ENCODE assay signal across 8 cellular contexts in genomic region chr6:85677243-85677956, GRCh38. TPM values are rescaled to one million over a fixed set of nuclear protein-coding genes. Genes with fewer than 3 reads are reported as not detected.
DNase-seq lines count a peak whose midpoint lies in the region; ATAC-seq and TF ChIP-seq lines count a peak whose summit lies in the region.

No MANE protein-coding gene starts in this region.

- H3K27ac Mint-ChIP-seq in activated CD4-positive, alpha-beta T cell treated with anti-CD3 and anti-CD28 coated beads, Interleukin-2, amount 10 ng/mL, durations not matched to agents 7 days and 5 days = peak overlapping the region; percentile 96
- peak overlapping the region; percentile 96 for H3K27ac Mint-ChIP-seq in osteocyte (ENCODE audit: unreplicated experiment)

- H3K36me3 Mint-ChIP-seq in activated CD4-positive, alpha-beta T cell treated with anti-CD3 and anti-CD28 coated beads, Interleukin-2, amount 10 ng/mL, durations not matched to agents 7 days and 5 days (ENCODE audit: low read depth) = peaks cover 68% of the 10 kb centered on the region
- peaks cover 43% of the 10 kb centered on the region for H3K36me3 Mint-ChIP-seq in osteocyte (ENCODE audit: unreplicated experiment)

- no peak for ATAC-seq in HG03520 (IDR thresholded peaks at IDR 0.05; ENCODE audit: unreplicated experiment)

- DNase-seq in activated CD4-positive, alpha-beta T cell treated with anti-CD3 and anti-CD28 coated beads, Interleukin-2, amount 10 ng/mL, durations not matched to agents 7 days and 5 days = no peak
- DNase-seq in activated CD4-positive, alpha-beta T cell treated with anti-CD3 and anti-CD28 coated beads for 48 hours = no peak
- DNase-seq in RWPE1 (ENCODE audit: low spot score) (no peak), esophagus squamous epithelium (lab: John Stamatoyannopoulos, UW) (no peak), osteocyte (ENCODE audit: extremely low spot score, unreplicated experiment) (no peak), NCI-H1930 (lab: John Stamatoyannopoulos, UW) (no peak)
- no peak for DNase-seq in activated CD8-positive, alpha-beta memory T cell treated with anti-CD3 and anti-CD28 coated beads, Interleukin-2, amount 50 U/mL, for 4 hours

- peak overlapping the region; percentile 98 for H3K4me3 Mint-ChIP-seq in activated CD4-positive, alpha-beta T cell treated with anti-CD3 and anti-CD28 coated beads, Interleukin-2, amount 10 ng/mL, durations not matched to agents 7 days and 5 days
- H3K4me3 Mint-ChIP-seq in osteocyte (ENCODE audit: unreplicated experiment) = peak overlapping the region; percentile 95

- H3K27me3 Mint-ChIP-seq in activated CD4-positive, alpha-beta T cell treated with anti-CD3 and anti-CD28 coated beads, Interleukin-2, amount 10 ng/mL, durations not matched to agents 7 days and 5 days = no peaks in the 10 kb centered on the region
- H3K27me3 Mint-ChIP-seq in osteocyte (ENCODE audit: unreplicated experiment) = no peaks in the 10 kb centered on the region

- CTCF ChIA-PET in activated CD4-positive, alpha-beta T cell treated with anti-CD3 and anti-CD28 coated beads, Interleukin-2, amount 10 ng/mL, durations not matched to agents 7 days and 5 days (lab: Charles Lee) = interaction anchor here (0.6 to 2.0 kb wide), 8 partner anchors 8 to 214 kb away, joined by 3 to 7 read pairs (median 6); partner anchors contain the start of gene SYNCRIP
- CTCF ChIA-PET in RWPE1 (lab: Yijun Ruan, JAX) = interaction anchor here (0.6 kb wide), 1 partner anchor 1149 kb away, joined by 3 read pairs; no protein-coding TSS in a partner anchor

- H3K9me3 Mint-ChIP-seq in activated CD4-positive, alpha-beta T cell treated with anti-CD3 and anti-CD28 coated beads, Interleukin-2, amount 10 ng/mL, durations not matched to agents 7 days and 5 days = peaks cover 2% of the 10 kb centered on the region
- H3K9me3 Mint-ChIP-seq in osteocyte (ENCODE audit: unreplicated experiment) = no peaks in the 10 kb centered on the region

- H3K9me3 ChIP-seq in esophagus squamous epithelium = no peaks in the 10 kb centered on the region

- TF ChIP-seq POLR2A in esophagus squamous epithelium (IDR thresholded peaks at IDR 0.05) = no peak

- H3K36me3 ChIP-seq in esophagus squamous epithelium = peaks cover 0 to 11% (median 0%) of the 10 kb centered on the region in 3 donors

- peaks cover 61% of the 10 kb centered on the region for H3K4me1 Mint-ChIP-seq in activated CD4-positive, alpha-beta T cell treated with anti-CD3 and anti-CD28 coated beads, Interleukin-2, amount 10 ng/mL, durations not matched to agents 7 days and 5 days
- H3K4me1 Mint-ChIP-seq in osteocyte (ENCODE audit: unreplicated experiment) = peaks cover 51% of the 10 kb centered on the region

- WGBS in esophagus squamous epithelium, 2 donors = 0 to 1% methylated on average over 12 of the region's 12 CpGs

- intact Hi-C loops in esophagus squamous epithelium (cut with DNase I) = no loop called here

- no peak overlapping the region for H3K27ac ChIP-seq in RWPE1
- H3K27ac ChIP-seq in esophagus squamous epithelium = peak overlapping the region; percentile 91 to 95 (median 93)

- H3K27me3 ChIP-seq in esophagus squamous epithelium = no peaks in the 10 kb centered on the region

- H3K4me1 ChIP-seq in esophagus squamous epithelium = peaks cover 14 to 44% (median 16%) of the 10 kb centered on the region in 3 donors

- TF ChIP-seq CTCF in RWPE1 (conservative IDR thresholded peaks at IDR 0.05; ENCODE audit: low read depth) (peak; percentile 31), esophagus squamous epithelium (IDR thresholded peaks at IDR 0.05) (peak in 1 of 6 experiments; percentile 11), osteocyte (IDR thresholded peaks at IDR 0.05) (peak; percentile 58)

- POLR2A ChIA-PET in activated CD4-positive, alpha-beta T cell treated with anti-CD3 and anti-CD28 coated beads, Interleukin-2, amount 10 ng/mL, durations not matched to agents 7 days and 5 days (lab: Charles Lee) = interaction anchor here (2.2 to 5.2 kb wide), 2 partner anchors 7 to 36 kb away, joined by 22 to 109 read pairs; partner anchors contain the start of gene SYNCRIP
- POLR2A ChIA-PET in RWPE1 (lab: Yijun Ruan, JAX; ENCODE audit: low non-redundant PET) = interaction anchor here (0.5 to 1.9 kb wide), 5 partner anchors 15 to 226 kb away, joined by 3 to 37 read pairs (median 3); partner anchors contain the start of gene SYNCRIP

- peak overlapping the region; percentile 78 to 89 (median 88) for H3K4me3 ChIP-seq in esophagus squamous epithelium

RNA-seq across cellular contexts. Expression of gene SYNCRIP, which starts 34.7 kb away (rescaled TPM):
- 100 to 1,000 TPM; 111 to 118 TPM for total RNA-seq in activated CD4-positive, alpha-beta T cell treated with anti-CD3 and anti-CD28 coated beads, Interleukin-2, amount 10 ng/mL, durations not matched to agents 7 days and 5 days
- total RNA-seq in esophagus squamous epithelium (100 to 1,000 TPM in 2 of 4 donors, 10 to 100 TPM in 2; 64.6 to 100 (median 82.9) TPM), osteocyte (93.7 and 94.0 TPM in 2 replicates)
